Comparison of ENCODE assay signal across 12 cellular contexts in the genomic region with DNA sequence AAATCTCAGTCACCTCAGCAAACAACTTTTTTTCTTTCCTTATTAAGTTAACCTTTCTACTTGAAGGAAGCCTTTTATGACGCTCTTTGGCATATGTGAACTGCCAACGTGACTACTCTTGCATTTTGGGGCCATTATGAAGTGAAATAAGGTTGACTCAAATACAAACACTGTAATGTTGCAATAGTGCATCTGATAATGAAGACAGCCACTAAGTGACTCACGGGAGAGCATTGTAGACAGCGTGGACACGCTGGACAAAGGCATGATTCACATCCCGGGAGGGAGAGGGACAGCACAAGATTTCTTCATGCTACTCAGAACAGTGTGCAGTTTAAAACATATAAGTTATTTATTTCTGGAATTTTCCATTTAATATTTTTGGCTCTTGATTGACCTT.
A peak's percentile ranks its signal among the peaks of the same experiment; 100 is the strongest.
DNase-seq lines count a peak whose midpoint lies in the region; ATAC-seq and TF ChIP-seq lines count a peak whose summit lies in the region.
"Had no signal": no experiment of that assay in that cellular context is flagged by ENCODE, and none has a peak within 500 bp of the region (broad histone marks: within the 10 kb centered on the region; RNA-seq: fewer than 3 reads in every experiment).

No MANE protein-coding gene starts in this region.

- no peak for TF ChIP-seq CTCF in upper lobe of right lung (IDR thresholded peaks at IDR 0.05)

- H3K27me3 ChIP-seq in adipocyte (replicated peaks; ENCODE audit: control insufficient read depth, insufficient read depth, low read length) (no peaks in the 10 kb centered on the region), upper lobe of right lung (no peaks in the 10 kb centered on the region)
- H3K27me3 ChIP-seq: cardiac muscle cell had no signal

- peak; percentile 51 for DNase-seq in NOMO-1 treated with DMSO at 0.1 percent for 48 hours (lab: John Stamatoyannopoulos, UW; ENCODE audit: unreplicated experiment)
- no peak for DNase-seq in NOMO-1 treated with dmso at 0.1 percent for 144 hours (lab: John Stamatoyannopoulos, UW; ENCODE audit: unreplicated experiment)
- peak; percentile 94 for DNase-seq in adipocyte (ENCODE audit: low read depth)
- peak; percentile 78 for DNase-seq in glomerular visceral epithelial cell (ENCODE audit: extremely low spot score)
- no peak for DNase-seq in upper lobe of right lung
- DNase-seq in NCI-H2029 treated with DMSO at 0.1 percent for 48 hours (lab: John Stamatoyannopoulos, UW), result no peak
- DNase-seq: NCI-H524 had no signal

- H3K9ac ChIP-seq in adipocyte (ENCODE audit: low read length), result no peak overlapping the region
- H3K9ac ChIP-seq: KMS-11 had no signal

- H3K4me1 ChIP-seq in adipocyte (ENCODE audit: control insufficient read depth, insufficient read depth, low read length) (peaks cover 24% of the 10 kb centered on the region), upper lobe of right lung (no peaks in the 10 kb centered on the region)

- H3K36me3 ChIP-seq in adipocyte (ENCODE audit: control insufficient read depth, insufficient read depth, low read length, severe bottlenecking) (no peaks in the 10 kb centered on the region), upper lobe of right lung (no peaks in the 10 kb centered on the region)
- H3K36me3 ChIP-seq: cardiac muscle cell, tibial artery had no signal

- no peak overlapping the region for H3K27ac ChIP-seq in upper lobe of right lung
- H3K27ac ChIP-seq: cardiac muscle cell, KMS-11, tibial artery had no signal

- intact Hi-C loops in upper lobe of right lung (cut with DNase I), result no loop called here

- ATAC-seq in upper lobe of right lung (peak; percentile 35), HG03175 (IDR thresholded peaks at IDR 0.05; ENCODE audit: unreplicated experiment) (no peak), GM21576 (IDR thresholded peaks at IDR 0.05; ENCODE audit: unreplicated experiment) (no peak)

- H3K4me3 ChIP-seq in adipocyte (ENCODE audit: low read length), result no peak overlapping the region
- H3K4me3 ChIP-seq in upper lobe of right lung, result no peak overlapping the region
- H3K4me3 ChIP-seq: cardiac muscle cell, tibial artery had no signal

- H3K9me3 ChIP-seq in adipocyte (ENCODE audit: control insufficient read depth, low read length), result peaks cover 12% of the 10 kb centered on the region
- no peaks in the 10 kb centered on the region for H3K9me3 ChIP-seq in upper lobe of right lung
- H3K9me3 ChIP-seq: tibial artery had no signal

Comparison
In these comparisons a context has a peak if more than half of its experiments do, and no peak if none do; other contexts are left out.
1. DNase-seq: peak in NOMO-1 treated with DMSO at 0.1 percent for 48 hours (single experiment), adipocyte (single experiment) and glomerular visceral epithelial cell (single experiment); none in NOMO-1 treated with dmso at 0.1 percent for 144 hours (single experiment), upper lobe of right lung (single experiment) and NCI-H2029 treated with DMSO at 0.1 percent for 48 hours (single experiment).